ENCODE assay signal across 16 cellular contexts in genomic region chr7:85125679-85126078, GRCh38.
"Had no signal": no experiment of that assay in that cellular context is flagged by ENCODE, and none has a peak within 500 bp of the region (broad histone marks: within the 10 kb centered on the region; RNA-seq: fewer than 3 reads in every experiment).

No MANE protein-coding gene starts in this region.

- H3K4me1 Mint-ChIP-seq: activated CD8-positive, alpha-beta memory T cell treated with anti-CD3 and anti-CD28 coated beads, Interleukin-2, amount 10 ng/mL, durations not matched to agents 7 days and 5 days had no signal

- H3K27me3 Mint-ChIP-seq: activated CD8-positive, alpha-beta memory T cell treated with anti-CD3 and anti-CD28 coated beads, Interleukin-2, amount 10 ng/mL, durations not matched to agents 7 days and 5 days had no signal

- H3K27ac ChIP-seq: breast epithelium, esophagus squamous epithelium, lower lobe of right lung, skin epidermis, thyroid gland had no signal

- H3K4me3 ChIP-seq: breast epithelium, esophagus squamous epithelium, lower lobe of right lung, skin epidermis, thyroid gland had no signal

- H3K27ac Mint-ChIP-seq: activated CD8-positive, alpha-beta memory T cell treated with anti-CD3 and anti-CD28 coated beads, Interleukin-2, amount 10 ng/mL, durations not matched to agents 7 days and 5 days; activated naive CD4-positive, alpha-beta T cell treated with anti-CD3 and anti-CD28 coated beads, Interleukin-2, amount 50 U/mL, for 72 hours had no signal

- H3K27me3 ChIP-seq: breast epithelium, esophagus squamous epithelium, thyroid gland had no signal

- H3K9me3 ChIP-seq: breast epithelium, esophagus squamous epithelium, lower lobe of right lung, thyroid gland had no signal

- H3K36me3 ChIP-seq: breast epithelium, esophagus squamous epithelium, lower lobe of right lung, thyroid gland had no signal

- H3K36me3 Mint-ChIP-seq: activated CD8-positive, alpha-beta memory T cell treated with anti-CD3 and anti-CD28 coated beads, Interleukin-2, amount 10 ng/mL, durations not matched to agents 7 days and 5 days; activated naive CD4-positive, alpha-beta T cell treated with anti-CD3 and anti-CD28 coated beads, Interleukin-2, amount 50 U/mL, for 72 hours had no signal

- H3K4me1 ChIP-seq: breast epithelium, esophagus squamous epithelium, lower lobe of right lung, thyroid gland had no signal

- DNase-seq: activated CD4-positive, alpha-beta T cell treated with anti-CD3 and anti-CD28 coated beads, Interleukin-2, amount 50 U/mL, for 48 hours; activated CD4-positive, CD25-positive, alpha-beta regulatory T cell treated with anti-CD3 and anti-CD28 coated beads, Interleukin-2, amount 50 U/mL, for 72 hours; activated CD8-positive, alpha-beta memory T cell treated with anti-CD3 and anti-CD28 coated beads, Interleukin-2, amount 10 ng/mL, durations not matched to agents 7 days and 5 days; activated effector memory CD4-positive, alpha-beta T cell treated with anti-CD3 and anti-CD28 coated beads, Interleukin-2, amount 50 U/mL, for 16 hours; activated T-cell treated with anti-CD3 and anti-CD28 coated beads, Interleukin-2, amount 50 U/mL, for 4 hours; esophagus squamous epithelium; hypothalamus; kidney glomerular epithelial cell; lower lobe of right lung; midbrain; retina; stimulated activated CD4-positive, alpha-beta T cell treated with anti-CD3 and anti-CD28 coated beads, Interleukin-4, amount 100 ng/mL, for 4 hours; thyroid gland had no signal

- H3K4me3 Mint-ChIP-seq: activated CD8-positive, alpha-beta memory T cell treated with anti-CD3 and anti-CD28 coated beads, Interleukin-2, amount 10 ng/mL, durations not matched to agents 7 days and 5 days; activated T-cell treated with anti-CD3 and anti-CD28 coated beads, Interleukin-2, amount 50 U/mL, for 4 hours had no signal

- H3K9me3 Mint-ChIP-seq: activated naive CD4-positive, alpha-beta T cell treated with anti-CD3 and anti-CD28 coated beads, Interleukin-2, amount 50 U/mL, for 72 hours; activated T-cell treated with anti-CD3 and anti-CD28 coated beads, Interleukin-2, amount 50 U/mL, for 4 hours had no signal

- ATAC-seq: activated CD8-positive, alpha-beta memory T cell treated with anti-CD3 and anti-CD28 coated beads, Interleukin-2, amount 10 ng/mL, durations not matched to agents 7 days and 5 days; activated naive CD4-positive, alpha-beta T cell treated with anti-CD3 and anti-CD28 coated beads, Interleukin-2, amount 50 U/mL, for 72 hours; activated T-cell treated with anti-CD3 and anti-CD28 coated beads, Interleukin-2, amount 50 U/mL, for 4 hours; lower lobe of right lung had no signal
